9 cellular contexts compared by ENCODE assay signal in genomic region chr22:11066458-11067285, GRCh38.
DNase-seq lines count a peak whose midpoint lies in the region; ATAC-seq, FAIRE-seq and TF ChIP-seq lines count a peak whose summit lies in the region.
"Had no signal": no experiment of that assay in that cellular context is flagged by ENCODE, and none has a peak within 500 bp of the region (broad histone marks: within the 10 kb centered on the region; RNA-seq: fewer than 3 reads in every experiment).

No MANE protein-coding gene starts in this region.

- H3K36me3 ChIP-seq in K562 (ENCODE audit: control insufficient read depth, insufficient read depth, low read length) (no peaks in the 10 kb centered on the region), spleen (no peaks in the 10 kb centered on the region), tibial nerve (no peaks in the 10 kb centered on the region)

- no peak overlapping the region for H3K27ac ChIP-seq in K562 (ENCODE audit: extremely low read depth, low read depth, low read length)
- no peak overlapping the region for H3K27ac ChIP-seq in spleen
- no peak overlapping the region for H3K27ac ChIP-seq in tibial nerve

- FAIRE-seq in GM12891 (lab: Jason Lieb, UNC), result no peak
- FAIRE-seq in K562 (lab: Jason Lieb, UNC), result no peak

- H3K79me2 ChIP-seq in K562 (ENCODE audit: control insufficient read depth, insufficient read depth, low read length), result no peaks in the 10 kb centered on the region

- peak; percentile 26; the same call in 1 of the 3 replicates for ATAC-seq in K562
- ATAC-seq in HG03571 (IDR thresholded peaks at IDR 0.05; ENCODE audit: unreplicated experiment), result no peak
- no peak for ATAC-seq in HG03095 (IDR thresholded peaks at IDR 0.05; ENCODE audit: unreplicated experiment)

- TF ChIP-seq CTCF in K562 (IDR thresholded peaks at IDR 0.05 in 2 of 3, conservative IDR thresholded peaks at IDR 0.05 in 1 of 3; ENCODE audit: insufficient read depth in 2 of 3, low read depth in 1 of 3, low read length in 3 of 3), result no peak
- TF ChIP-seq CTCF in spleen (IDR thresholded peaks at IDR 0.05 in 8 of 11, conservative IDR thresholded peaks at IDR 0.05 in 3 of 11), result no peak
- no peak for TF ChIP-seq CTCF in tibial nerve (IDR thresholded peaks at IDR 0.05)

- no peaks in the 10 kb centered on the region for H3K27me3 ChIP-seq in K562 (ENCODE audit: control insufficient read depth in 2 of 2, insufficient read depth in 2 of 2, low read length in 2 of 2)
- H3K27me3 ChIP-seq in spleen (replicated peaks in 1 of 7), result no peaks in the 10 kb centered on the region
- H3K27me3 ChIP-seq in tibial nerve, result no peaks in the 10 kb centered on the region

- no peaks in the 10 kb centered on the region for H3K9me1 ChIP-seq in K562 (ENCODE audit: control insufficient read depth, insufficient read depth, low read length)

- no peak overlapping the region for H2AFZ ChIP-seq in K562 (ENCODE audit: low read depth, low read length)

- H3K9me3 ChIP-seq in K562 (replicated peaks; ENCODE audit: control insufficient read depth, insufficient read depth, low read depth, low read length), result no peaks in the 10 kb centered on the region; the same call in 1 of the 2 replicates
- H3K9me3 ChIP-seq in spleen, result peaks cover 2 to 67% (median 56%) of the 10 kb centered on the region in 8 donors
- H3K9me3 ChIP-seq in tibial nerve, result peaks cover 0 to 34% (median 6%) of the 10 kb centered on the region in 4 donors

- no peaks in the 10 kb centered on the region for H4K20me1 ChIP-seq in K562 (replicated peaks; ENCODE audit: control insufficient read depth, insufficient read depth, low read length)

- H3K4me3 ChIP-seq in K562 (peak overlapping the region; percentile 12), spleen (no peak overlapping the region), tibial nerve (no peak overlapping the region)

- no peak for TF ChIP-seq RAD21 in K562 (CRISPR knock-in tag; conservative IDR thresholded peaks at IDR 0.05 in 1 of 2, IDR thresholded peaks at IDR 0.05 in 1 of 2)

- no peak overlapping the region for H3K9ac ChIP-seq in K562 (ENCODE audit: insufficient read depth in 1 of 2, low read depth in 2 of 2, low read length in 2 of 2)

- TF ChIP-seq EP300 in K562 (IDR thresholded peaks at IDR 0.05; ENCODE audit: low read length) (no peak), tibial nerve (IDR thresholded peaks at IDR 0.05) (no peak)

- no peak for TF ChIP-seq POLR2A in GM12891 (IDR thresholded peaks at IDR 0.05; ENCODE audit: low read depth, low read length)
- TF ChIP-seq POLR2A in K562 (conservative IDR thresholded peaks at IDR 0.05), result no peak
- no peak for TF ChIP-seq POLR2A in spleen (IDR thresholded peaks at IDR 0.05)
- no peak for TF ChIP-seq POLR2A in tibial nerve (IDR thresholded peaks at IDR 0.05)

- 2% methylated on average over 29 of the region's 29 CpGs for WGBS in K562 (ENCODE audit: insufficient coverage, low coverage, missing lambda C conversion rate)
- 75 to 81% (median 80%) methylated on average over 29 of the region's 29 CpGs for WGBS in spleen, 5 donors
- 78 to 80% methylated on average over 29 of the region's 29 CpGs for WGBS in tibial nerve, 2 donors

- BruUV-seq in K562 (replicated peaks; lab: Mats Ljungman, UMichigan), result TSS peak; percentile 90

- CTCF ChIA-PET in K562 (lab: Yijun Ruan, JAX; ENCODE audit: low intra/inter-chr PET ratio), result no interaction called here

- H3K4me1 ChIP-seq in K562 (replicated peaks in 1 of 2; ENCODE audit: control insufficient read depth in 2 of 2, insufficient read depth in 2 of 2, low read length in 2 of 2) (no peaks in the 10 kb centered on the region), spleen (no peaks in the 10 kb centered on the region), tibial nerve (no peaks in the 10 kb centered on the region)

- DNase-seq in GM12891 (ENCODE audit: insufficient read length, low spot score) (peak; percentile 48), K562 (ENCODE audit: extremely low read depth in 1 of 4, low spot score in 3 of 4) (peak in 3 of 4 experiments; percentile 26 to 31 (median 28)), islet precursor cell (peak; percentile 47), spleen (peak; percentile 80), NCI-H2029 (lab: John Stamatoyannopoulos, UW) (no peak), tibial nerve (ENCODE audit: low spot score in 2 of 2) (no peak)
- DNase-seq: HFFc6 had no signal

- no peak overlapping the region for H3K4me2 ChIP-seq in K562 (ENCODE audit: insufficient read depth, low read length)

- in situ Hi-C loops in K562 (cut with MboI), result loop anchor here (5.0 kb wide), 1 partner anchor 284 kb away; no protein-coding TSS in a partner anchor

- POLR2A ChIA-PET in K562 (lab: Yijun Ruan, JAX), result no interaction called here

- intact Hi-C loops in K562 (cut with micrococcal nuclease) (no loop called here), spleen (cut with DNase I; ENCODE audit: low total_unique reads) (no loop called here)

TF ChIP-seq in GM12891, 5 proteins besides CTCF, POLR2A, EP300 and RAD21:
- TF ChIP-seq POLR2AphosphoS5 (IDR thresholded peaks at IDR 0.05; ENCODE audit: low read depth, low read length) (no peak), POU2F2 (IDR thresholded peaks at IDR 0.05; ENCODE audit: low read depth, low read length) (no peak)

TF ChIP-seq in K562, 482 proteins besides CTCF, POLR2A, EP300 and RAD21:
- TF ChIP-seq ZNF224 (CRISPR knock-in tag; IDR thresholded peaks at IDR 0.05), result no peak
- no peak for TF ChIP-seq XRCC3 (IDR thresholded peaks at IDR 0.05)
- no peak for TF ChIP-seq ID3 (CRISPR knock-in tag; IDR thresholded peaks at IDR 0.05)
- TF ChIP-seq ID3 (tag; IDR thresholded peaks at IDR 0.05), result no peak
- no peak for TF ChIP-seq ZNF165 (CRISPR knock-in tag; IDR thresholded peaks at IDR 0.05; ENCODE audit: borderline replicate concordance)
- no peak for TF ChIP-seq RBM17 (IDR thresholded peaks at IDR 0.05; ENCODE audit: borderline replicate concordance, low read depth, low read length)
- TF ChIP-seq HMG20B (CRISPR knock-in tag; IDR thresholded peaks at IDR 0.05), result no peak
- no peak for TF ChIP-seq FOXA3 (CRISPR knock-in tag; conservative IDR thresholded peaks at IDR 0.05 in 1 of 2, IDR thresholded peaks at IDR 0.05 in 1 of 2)
- no peak for TF ChIP-seq LEF1 (IDR thresholded peaks at IDR 0.05)
- no peak for TF ChIP-seq NCOR1 (IDR thresholded peaks at IDR 0.05)
- no peak for TF ChIP-seq SLC30A9 (CRISPR knock-in tag; IDR thresholded peaks at IDR 0.05)
- no peak for TF ChIP-seq ZNF586 (CRISPR knock-in tag; conservative IDR thresholded peaks at IDR 0.05)
- no peak for TF ChIP-seq ATF3 (IDR thresholded peaks at IDR 0.05)
- no peak for TF ChIP-seq ATF3 (CRISPR knock-in tag; conservative IDR thresholded peaks at IDR 0.05)
- TF ChIP-seq HOXB6 (CRISPR knock-in tag; IDR thresholded peaks at IDR 0.05; ENCODE audit: borderline replicate concordance), result no peak
- TF ChIP-seq ETV6 (IDR thresholded peaks at IDR 0.05; ENCODE audit: borderline replicate concordance in 1 of 2, low read depth in 2 of 2, low read length in 1 of 2), result no peak
- no peak for TF ChIP-seq ETV6 (CRISPR knock-in tag; IDR thresholded peaks at IDR 0.05; ENCODE audit: borderline replicate concordance)
- no peak for TF ChIP-seq EZH2 (IDR thresholded peaks at IDR 0.05; ENCODE audit: borderline replicate concordance, low read depth, low read length)
- no peak for TF ChIP-seq SMARCC2 (IDR thresholded peaks at IDR 0.05; ENCODE audit: low read depth)
- TF ChIP-seq GTF2A2 (tag; IDR thresholded peaks at IDR 0.05), result no peak
- TF ChIP-seq ZNF785 (CRISPR knock-in tag; IDR thresholded peaks at IDR 0.05), result no peak

Comparison
In these comparisons a context has a peak if more than half of its experiments do, and no peak if none do; other contexts are left out.
1. DNase-seq: peak in GM12891 (single experiment), K562 (3 of 4), islet precursor cell (single experiment) and spleen (single experiment); none in NCI-H2029 (single experiment) and tibial nerve (0 of 2).